Comparison of ENCODE assay signal across 8 cellular contexts in genomic region chr19:48965033-48965805, GRCh38. TPM values are rescaled to one million over a fixed set of nuclear protein-coding genes. Genes with fewer than 3 reads are reported as not detected.
DNase-seq lines count a peak whose midpoint lies in the region; ATAC-seq, FAIRE-seq and TF ChIP-seq lines count a peak whose summit lies in the region.

TSS of gene FTL (plus strand) at chr19:48965309. CDS start at chr19:48965508, 199 bp downstream.

- TF ChIP-seq POLR2A in IMR-90 (IDR thresholded peaks at IDR 0.05; ENCODE audit: low read depth, low read length) = peak; percentile 99
- TF ChIP-seq POLR2A in endothelial cell of umbilical vein (IDR thresholded peaks at IDR 0.05; ENCODE audit: low read depth, low read length) = peak; percentile 100

- H3K36me3 ChIP-seq in IMR-90 (ENCODE audit: control insufficient read depth, insufficient read depth, low read length) (peaks cover 30% of the 10 kb centered on the region), endothelial cell of umbilical vein (ENCODE audit: control insufficient read depth in 2 of 2, extremely low read depth in 1 of 2, insufficient read depth in 2 of 2, low read length in 2 of 2) (peaks cover 3 to 7% of the 10 kb centered on the region in 2 experiments)

- no peak for TF ChIP-seq RAD21 in IMR-90 (IDR thresholded peaks at IDR 0.05; ENCODE audit: low read length)

- peak within 1 kb of the TSS; percentile 86 for H3K56ac ChIP-seq in IMR-90 (ENCODE audit: extremely low read depth, insufficient read depth, low read length)

- dilution Hi-C loops in IMR-90 (cut with HindIII; ENCODE audit: low sequenced_read_pairs, unreplicated experiment) = no loop called here
- dilution Hi-C loops in endothelial cell of umbilical vein (cut with MboI; ENCODE audit: extremely low pct_ligation_motif_present, low sequenced_read_pairs) = no loop called here

- intact Hi-C loops in IMR-90 (cut with micrococcal nuclease) (loop anchor here (2.0 to 10.0 kb wide), 2 partner anchors 90 to 320 kb away; partner anchors contain the start of gene CA11), endothelial cell of umbilical vein (cut with micrococcal nuclease) (loop anchor here (1.0 to 2.0 kb wide), 4 partner anchors 11 to 129 kb away; partner anchors contain the start of genes BAX, HSD17B14, NUCB1 and PPP1R15A)

- peak within 1 kb of the TSS; percentile 99 for H2BK5ac ChIP-seq in IMR-90 (ENCODE audit: low read depth, low read length, poor library complexity, severe bottlenecking)

- peaks cover 42% of the 10 kb centered on the region for H4K20me1 ChIP-seq in IMR-90 (ENCODE audit: insufficient read depth, low read length)
- H4K20me1 ChIP-seq in endothelial cell of umbilical vein (replicated peaks; ENCODE audit: control insufficient read depth, extremely low read depth, insufficient read depth, low read length) = peaks cover 3% of the 10 kb centered on the region

- peak within 1 kb of the TSS; percentile 98 for H4K91ac ChIP-seq in IMR-90 (ENCODE audit: insufficient read depth, low read depth, low read length)

- H3K4me1 ChIP-seq in IMR-90 (ENCODE audit: control insufficient read depth, insufficient read depth, low read length) (peaks cover 20% of the 10 kb centered on the region), endothelial cell of umbilical vein (ENCODE audit: control insufficient read depth, extremely low read depth, insufficient read depth, low read length) (peaks cover 25% of the 10 kb centered on the region), mononuclear cell (ENCODE audit: insufficient read depth, low read length) (peaks cover 77% of the 10 kb centered on the region)

- CTCF ChIA-PET in IMR-90 (lab: Yijun Ruan, JAX) = interaction anchor here (0.7 kb wide), 1 partner anchor 47 kb away, joined by 3 read pairs; no protein-coding TSS in a partner anchor
- CTCF ChIA-PET in endothelial cell of umbilical vein (lab: Charles Lee) = interaction anchor here (1.0 kb wide), 1 partner anchor 121 kb away, joined by 5 read pairs; no protein-coding TSS in a partner anchor

- TF ChIP-seq CTCF in D721Med (IDR thresholded peaks at IDR 0.05; ENCODE audit: insufficient read depth, missing control alignments) = no peak
- TF ChIP-seq CTCF in IMR-90 (conservative IDR thresholded peaks at IDR 0.05; ENCODE audit: low read depth, low read length) = no peak
- TF ChIP-seq CTCF in endothelial cell of umbilical vein (IDR thresholded peaks at IDR 0.05; ENCODE audit: extremely low read depth in 1 of 2, insufficient read depth in 1 of 2, low read depth in 1 of 2, low read length in 2 of 2) = no peak

- H4K5ac ChIP-seq in IMR-90 (ENCODE audit: low read depth, low read length) = peak within 1 kb of the TSS; percentile 95

- H3K9ac ChIP-seq in IMR-90 (ENCODE audit: low read depth, low read length) (peak within 1 kb of the TSS; percentile 84), endothelial cell of umbilical vein (replicated peaks; ENCODE audit: extremely low read depth, insufficient read depth, low read length) (peak within 1 kb of the TSS; percentile 63)

- BruUV-seq in IMR-90 (replicated peaks; lab: Mats Ljungman, UMichigan) (no TSS peak), endothelial cell of umbilical vein (replicated peaks; lab: Mats Ljungman, UMichigan) (no TSS peak)

- peak within 1 kb of the TSS; percentile 99 for H2BK20ac ChIP-seq in IMR-90 (ENCODE audit: low read depth, low read length)

- in situ Hi-C loops in IMR-90 (cut with MboI; ENCODE audit: low sequenced_read_pairs) = loop anchor here (10.0 kb wide), 1 partner anchor 320 kb away; the partner anchor contains the start of gene CA11

- peaks cover 16% of the 10 kb centered on the region for H3K79me2 ChIP-seq in endothelial cell of umbilical vein (ENCODE audit: control insufficient read depth, insufficient read depth, low read length)

- H3K14ac ChIP-seq in IMR-90 (replicated peaks; ENCODE audit: low read depth, low read length) = peak within 1 kb of the TSS; percentile 98

- H3K4me2 ChIP-seq in IMR-90 (ENCODE audit: low read depth, low read length) (peak within 1 kb of the TSS; percentile 91), endothelial cell of umbilical vein (ENCODE audit: insufficient read depth, low read length) (peak within 1 kb of the TSS; percentile 62)

- H2AK9ac ChIP-seq in IMR-90 (replicated peaks; ENCODE audit: low read depth, low read length, poor library complexity) = peak within 1 kb of the TSS; percentile 92

- peak within 1 kb of the TSS; percentile 99 for H3K4ac ChIP-seq in IMR-90 (ENCODE audit: low read depth, low read length)

- H2BK120ac ChIP-seq in IMR-90 (ENCODE audit: low read depth, low read length) = peak within 1 kb of the TSS; percentile 99

- peak within 1 kb of the TSS; percentile 96 for H3K18ac ChIP-seq in IMR-90 (ENCODE audit: low read depth, low read length)

- 0% methylated on average over 32 of the region's 52 CpGs; no CpG with 5 or more reads in 1 of the 2 experiments for WGBS in IMR-90 (ENCODE audit: extremely low coverage in 2 of 2, insufficient read length in 1 of 2), 2 experiments

- no peaks in the 10 kb centered on the region for H3K9me3 ChIP-seq in IMR-90 (ENCODE audit: control insufficient read depth, insufficient read depth, low read length)
- H3K9me3 ChIP-seq in endothelial cell of umbilical vein (replicated peaks; ENCODE audit: control insufficient read depth, insufficient read depth, low read length) = no peaks in the 10 kb centered on the region
- H3K9me3 ChIP-seq in mononuclear cell (ENCODE audit: low read depth, low read length) = no peaks in the 10 kb centered on the region

- DNase-seq in D721Med (ENCODE audit: insufficient read length, low spot score) (peak; percentile 98), IMR-90 (peak; percentile 94), OCI-M2 (lab: John Stamatoyannopoulos, UW; ENCODE audit: unreplicated experiment) (peak; percentile 91), activated T-cell treated with anti-CD3 and anti-CD28 coated beads for 24 hours (ENCODE audit: low read depth) (peak; percentile 87), endothelial cell of umbilical vein (ENCODE audit: low read depth, low spot score) (peak; percentile 96)
- peak; percentile 92 for DNase-seq in stimulated activated CD8-positive, alpha-beta memory T cell treated with anti-CD3 and anti-CD28 coated beads, Interleukin-2, amount 100 ng/mL, for 48 hours (ENCODE audit: low read depth in 2 of 2)

- peak within 1 kb of the TSS; percentile 94 for H2AK5ac ChIP-seq in IMR-90 (ENCODE audit: low read depth, low read length)

- no peak for FAIRE-seq in D721Med (lab: Jason Lieb, UNC)
- FAIRE-seq in endothelial cell of umbilical vein (lab: Jason Lieb, UNC) = no peak

- H3K9me1 ChIP-seq in IMR-90 (ENCODE audit: insufficient read depth, low read length) (peaks cover 11% of the 10 kb centered on the region), endothelial cell of umbilical vein (replicated peaks; ENCODE audit: control insufficient read depth, extremely low read depth, insufficient read depth, low read length) (no peaks in the 10 kb centered on the region)

- peak within 1 kb of the TSS; percentile 96 for H3K27ac ChIP-seq in IMR-90 (ENCODE audit: insufficient read depth, low read length)
- peak within 1 kb of the TSS; percentile 97 for H3K27ac ChIP-seq in endothelial cell of umbilical vein (ENCODE audit: insufficient read depth, low read depth, low read length)

- H4K8ac ChIP-seq in IMR-90 (ENCODE audit: low read depth in 2 of 2, low read length in 2 of 2) = peak within 1 kb of the TSS; percentile 63 to 92

- peak within 1 kb of the TSS; percentile 99 for H3K23ac ChIP-seq in IMR-90 (ENCODE audit: low read depth, low read length)

- H3K4me3 ChIP-seq in IMR-90 (ENCODE audit: insufficient read depth, low read depth, low read length) (peak within 1 kb of the TSS; percentile 78), endothelial cell of umbilical vein (replicated peaks in 1 of 3; ENCODE audit: insufficient read depth in 1 of 3, low read depth in 1 of 3, low read length in 3 of 3) (peak within 1 kb of the TSS; percentile 35 to 79 (median 60)), mononuclear cell (ENCODE audit: low read length) (peak within 1 kb of the TSS; percentile 98)

- H2BK15ac ChIP-seq in IMR-90 (ENCODE audit: low read depth, low read length) = peak within 1 kb of the TSS; percentile 80

- peaks cover 0 to 57% of the 10 kb centered on the region in 2 experiments; a peak in 3 of 4 replicates for H3K79me1 ChIP-seq in IMR-90 (ENCODE audit: low read depth in 1 of 2, low read length in 2 of 2)

- ATAC-seq in GM21526 (IDR thresholded peaks at IDR 0.05; ENCODE audit: low FRiP score, unreplicated experiment) = peak; percentile 38
- peak; percentile 74 for ATAC-seq in IMR-90 (ENCODE audit: low read depth)

- peak within 1 kb of the TSS; percentile 82 for H2AFZ ChIP-seq in IMR-90 (replicated peaks; ENCODE audit: low read length, poor library complexity)
- H2AFZ ChIP-seq in endothelial cell of umbilical vein (ENCODE audit: low read depth, low read length) = peak within 1 kb of the TSS; percentile 37

- H3K27me3 ChIP-seq in IMR-90 (ENCODE audit: control insufficient read depth, insufficient read depth, low read length) (no peaks in the 10 kb centered on the region), endothelial cell of umbilical vein (ENCODE audit: control insufficient read depth in 2 of 2, insufficient read depth in 2 of 2, low read length in 2 of 2) (no peaks in the 10 kb centered on the region), mononuclear cell (ENCODE audit: insufficient read depth, low read length) (no peaks in the 10 kb centered on the region)

- POLR2A ChIA-PET in IMR-90 (lab: Charles Lee; ENCODE audit: unreplicated experiment) (no interaction called here), endothelial cell of umbilical vein (lab: Charles Lee) (interaction anchor here (0.7 to 1.7 kb wide), 6 partner anchors 19 to 93 kb away, joined by 3 to 9 read pairs (median 3); partner anchors contain the start of genes NUCB1, PPP1R15A and RUVBL2)

TF ChIP-seq in endothelial cell of umbilical vein, 7 proteins besides CTCF, POLR2A, EP300 and RAD21 (continues in another document):
- TF ChIP-seq MAX (IDR thresholded peaks at IDR 0.05; ENCODE audit: insufficient read depth, insufficient read length) = no peak

RNA-seq across cellular contexts. Expression of gene FTL, which starts in this region (rescaled TPM):
- 913 and 1,057 TPM in 2 replicates for total RNA-seq in IMR-90 (2012; rRNA removed)
- 2,766 and 2,944 TPM in 2 replicates for polyA plus RNA-seq in IMR-90 (2012; rRNA removed)
- polyA plus RNA-seq in IMR-90 (2012; cell fraction: cytosol; rRNA removed) = 1,686 and 2,711 TPM in 2 replicates
- polyA plus RNA-seq in IMR-90 (2012; cell fraction: nucleus; rRNA removed; ENCODE audit: low replicate concordance) = 443 and 473 TPM in 2 replicates
- total RNA-seq in endothelial cell of umbilical vein = 1,636 and 1,937 TPM in 2 replicates
- 2,748 and 3,914 TPM in 2 replicates for polyA plus RNA-seq in endothelial cell of umbilical vein
- 1,662 and 2,128 TPM in 2 replicates for polyA plus RNA-seq in endothelial cell of umbilical vein (2011; cell fraction: cytosol; rRNA removed)
- polyA plus RNA-seq in endothelial cell of umbilical vein (2011; cell fraction: nucleus; rRNA removed) = 331 and 578 TPM in 2 replicates
- polyA plus RNA-seq in endothelial cell of umbilical vein (2012) = 2,261 and 3,115 TPM in 2 replicates
- 849 and 921 TPM in 2 replicates for polyA minus RNA-seq in endothelial cell of umbilical vein
- 537 TPM for polyA minus RNA-seq in endothelial cell of umbilical vein (2011; cell fraction: cytosol; rRNA and poly(A)+ RNA removed)
- 79.5 and 111 TPM in 2 replicates for polyA minus RNA-seq in endothelial cell of umbilical vein (2011; cell fraction: nucleus; rRNA and poly(A)+ RNA removed)
- 2,689 TPM for total RNA-seq in mononuclear cell

Comparison
In these comparisons a context has a peak if more than half of its experiments do, and no peak if none do; other contexts are left out.
1. Peak in every context shown above with its lines: DNase-seq, ATAC-seq, H3K4me3 ChIP-seq and H3K27ac ChIP-seq.